10 cellular contexts compared by ENCODE assay signal in the genomic region with DNA sequence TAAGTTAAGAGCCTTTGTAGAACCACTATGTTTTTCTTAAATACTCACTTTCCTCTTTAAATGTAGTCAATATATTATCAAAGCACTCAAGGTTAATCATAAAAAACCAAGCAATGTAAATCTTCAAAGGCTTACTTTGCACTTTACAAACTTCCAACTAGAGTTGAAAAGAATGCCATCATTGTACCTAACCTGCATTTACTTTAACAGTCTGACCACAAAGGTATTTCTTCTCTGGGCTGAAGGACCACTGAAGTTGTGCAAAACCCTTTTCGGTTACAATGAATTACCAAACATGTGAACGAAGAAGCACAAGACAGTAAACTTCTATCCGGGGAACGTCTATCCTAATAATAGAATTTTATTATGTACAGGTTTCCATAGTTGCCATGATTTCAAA. TPM values are rescaled to one million over a fixed set of nuclear protein-coding genes. Genes with fewer than 3 reads are reported as not detected.
DNase-seq lines count a peak whose midpoint lies in the region; FAIRE-seq and TF ChIP-seq lines count a peak whose summit lies in the region.
"Had no signal": no experiment of that assay in that cellular context is flagged by ENCODE, and none has a peak within 500 bp of the region (broad histone marks: within the 10 kb centered on the region; RNA-seq: fewer than 3 reads in every experiment).

No MANE protein-coding gene starts in this region.

- DNase-seq in AG04450 (ENCODE audit: low read depth, low spot score), result no peak
- no peak for DNase-seq in kidney
- DNase-seq in OCI-M2 (lab: John Stamatoyannopoulos, UW; ENCODE audit: unreplicated experiment), result no peak
- DNase-seq in D341Med (ENCODE audit: low spot score), result no peak
- no peak for DNase-seq in activated CD4-positive, CD25-positive, alpha-beta regulatory T cell (lab: John Stamatoyannopoulos, UW)
- DNase-seq: aorta, naive B cell had no signal

- no peaks in the 10 kb centered on the region for H3K9me3 Mint-ChIP-seq in brain
- H3K9me3 Mint-ChIP-seq: naive B cell had no signal

- H2AFZ ChIP-seq in KMS-11 (ENCODE audit: low read depth), result no peak overlapping the region

- no peaks in the 10 kb centered on the region for H4K20me1 ChIP-seq in KMS-11 (ENCODE audit: insufficient read depth)

- CTCF ChIA-PET in AG04450 (lab: Charles Lee), result interaction anchor here (0.6 to 0.7 kb wide), 2 partner anchors 18 to 64 kb away, joined by 3 read pairs; no protein-coding TSS in a partner anchor

- H3K27me3 ChIP-seq in AG04450 (ENCODE audit: control insufficient read depth, insufficient read depth, low read length), result no peaks in the 10 kb centered on the region
- no peaks in the 10 kb centered on the region for H3K27me3 ChIP-seq in KMS-11 (ENCODE audit: insufficient read depth, low read depth)
- H3K27me3 ChIP-seq in muscle layer of colon (ENCODE audit: control insufficient read depth in 1 of 2, insufficient read depth in 2 of 2, low read length in 2 of 2), result no peaks in the 10 kb centered on the region

- H3K4me1 Mint-ChIP-seq in brain, result peaks cover 62% of the 10 kb centered on the region

- H3K4me3 ChIP-seq in AG04450 (ENCODE audit: low read depth, low read length), result peak overlapping the region; percentile 81
- H3K4me3 ChIP-seq in KMS-11 (IDR thresholded peaks at IDR 0.05; ENCODE audit: insufficient read depth, low read depth, low read length), result no peak overlapping the region
- peak overlapping the region in 1 of 2 donors; percentile 68 for H3K4me3 ChIP-seq in muscle layer of colon (ENCODE audit: low read depth in 1 of 2, low read length in 2 of 2)
- peak overlapping the region in 1 of 2 donors; percentile 23 for H3K4me3 ChIP-seq in kidney (ENCODE audit: low read length in 2 of 2)

- H3K27ac ChIP-seq in AG04450 (ENCODE audit: low read depth, low read length) (no peak overlapping the region), KMS-11 (no peak overlapping the region), muscle layer of colon (ENCODE audit: low read depth, low read length) (peak overlapping the region; percentile 98), kidney (ENCODE audit: low read depth in 2 of 2, low read length in 2 of 2) (no peak overlapping the region)

- peak overlapping the region; percentile 19; the same call in 1 of the 2 replicates for H3K4me2 ChIP-seq in KMS-11

- H3K79me2 ChIP-seq in KMS-11 (ENCODE audit: insufficient read depth, low read depth), result peaks cover 63% of the 10 kb centered on the region

- H3K36me3 ChIP-seq in KMS-11 (ENCODE audit: insufficient read depth) (no peaks in the 10 kb centered on the region), muscle layer of colon (ENCODE audit: insufficient read depth, low read length) (no peaks in the 10 kb centered on the region), kidney (ENCODE audit: control insufficient read depth in 1 of 2, insufficient read depth in 2 of 2, low read length in 2 of 2) (no peaks in the 10 kb centered on the region)

- peaks cover 25% of the 10 kb centered on the region for H3K36me3 Mint-ChIP-seq in brain
- H3K36me3 Mint-ChIP-seq: naive B cell had no signal

- no peak for FAIRE-seq in kidney (lab: Jason Lieb, UNC)

- peak overlapping the region in 4 of 5 experiments; percentile 91 to 99 (median 96) for H3K27ac Mint-ChIP-seq in brain
- H3K27ac Mint-ChIP-seq: naive B cell had no signal

- POLR2A ChIA-PET in AG04450 (lab: Yijun Ruan, JAX), result interaction anchor here (1.8 kb wide), 1 partner anchor 152 kb away, joined by 8 read pairs; a partner anchor contains a TSS

- H3K4me3 Mint-ChIP-seq in brain, result peak overlapping the region; percentile 88 to 98 (median 93)

- peaks cover 67% of the 10 kb centered on the region for H3K4me1 ChIP-seq in KMS-11 (ENCODE audit: low read depth, poor library complexity, severe bottlenecking)
- peaks cover 44% of the 10 kb centered on the region for H3K4me1 ChIP-seq in muscle layer of colon (ENCODE audit: insufficient read depth, low read length)
- peaks cover 7 to 26% of the 10 kb centered on the region in 2 donors for H3K4me1 ChIP-seq in kidney (ENCODE audit: control insufficient read depth in 1 of 2, insufficient read depth in 1 of 2, low read depth in 1 of 2, low read length in 2 of 2)

- no peaks in the 10 kb centered on the region for H3K27me3 Mint-ChIP-seq in brain

- H3K9me3 ChIP-seq in AG04450 (ENCODE audit: control insufficient read depth, insufficient read depth, low read length), result no peaks in the 10 kb centered on the region; the same call in 1 of the 2 replicates
- no peaks in the 10 kb centered on the region for H3K9me3 ChIP-seq in muscle layer of colon (ENCODE audit: low read length)
- H3K9me3 ChIP-seq in kidney (ENCODE audit: control insufficient read depth in 1 of 2, low read length in 2 of 2), result no peaks in the 10 kb centered on the region

- TF ChIP-seq CTCF in AG04450 (IDR thresholded peaks at IDR 0.05; ENCODE audit: low read depth, low read length) (no peak), KMS-11 (conservative IDR thresholded peaks at IDR 0.05; ENCODE audit: low read depth, low read length) (no peak), brain (conservative IDR thresholded peaks at IDR 0.05) (no peak), kidney (IDR thresholded peaks at IDR 0.05; ENCODE audit: borderline replicate concordance, extremely low read depth, insufficient read depth) (no peak)

- intact Hi-C loops in kidney (cut with DNase I), result no loop called here

- H3K9ac ChIP-seq in KMS-11, result no peak overlapping the region
- peak overlapping the region; percentile 71 for H3K9ac ChIP-seq in muscle layer of colon (ENCODE audit: low read length)
- H3K9ac ChIP-seq in kidney (ENCODE audit: low read length in 2 of 2), result no peak overlapping the region

RNA-seq across cellular contexts. Expression of a gene that starts 3.0 kb away (rescaled TPM):
- 55.0 and 78.5 TPM in 2 replicates for polyA plus RNA-seq in AG04450 (2011; rRNA removed)
- polyA minus RNA-seq in AG04450 (2011; rRNA and poly(A)+ RNA removed), result 31.0 and 46.1 TPM in 2 replicates
- polyA plus RNA-seq in brain (ENCODE audit: insufficient read depth, low read depth, low replicate concordance), result 33.3 TPM
- 51.0 TPM for total RNA-seq in kidney
- polyA plus RNA-seq in kidney (ENCODE audit: insufficient read depth, low read depth, low replicate concordance), result 15.5 TPM
